ENCODE assay signal across 1 cellular context in the genomic region with DNA sequence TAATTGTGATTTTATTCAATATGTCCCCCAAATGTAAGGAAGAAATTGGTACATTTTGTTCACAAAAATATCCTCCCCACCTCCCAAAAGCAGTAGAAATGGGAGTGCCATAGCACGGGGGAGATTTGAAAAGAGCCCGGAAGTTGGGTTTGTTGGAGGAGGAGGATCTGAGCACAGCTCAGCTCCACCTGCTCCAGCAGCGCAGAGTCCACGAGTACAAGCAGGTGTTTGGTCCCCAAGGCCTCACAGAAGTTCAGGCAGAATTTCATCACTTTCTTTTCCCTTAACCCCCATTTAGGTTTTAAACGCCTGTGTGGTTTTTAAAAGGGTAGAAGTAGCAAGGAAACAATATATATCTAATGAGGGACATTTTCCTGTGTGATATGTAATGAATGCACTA.
A peak's percentile ranks its signal among the peaks of the same experiment; 100 is the strongest.
TF ChIP-seq lines count a peak whose summit lies in the region.

No MANE protein-coding gene starts in this region.

TF ChIP-seq in HepG2, 621 proteins besides CTCF, POLR2A, EP300 and RAD21 (continued from another document and continues in another):
- TF ChIP-seq, protein P1, sequence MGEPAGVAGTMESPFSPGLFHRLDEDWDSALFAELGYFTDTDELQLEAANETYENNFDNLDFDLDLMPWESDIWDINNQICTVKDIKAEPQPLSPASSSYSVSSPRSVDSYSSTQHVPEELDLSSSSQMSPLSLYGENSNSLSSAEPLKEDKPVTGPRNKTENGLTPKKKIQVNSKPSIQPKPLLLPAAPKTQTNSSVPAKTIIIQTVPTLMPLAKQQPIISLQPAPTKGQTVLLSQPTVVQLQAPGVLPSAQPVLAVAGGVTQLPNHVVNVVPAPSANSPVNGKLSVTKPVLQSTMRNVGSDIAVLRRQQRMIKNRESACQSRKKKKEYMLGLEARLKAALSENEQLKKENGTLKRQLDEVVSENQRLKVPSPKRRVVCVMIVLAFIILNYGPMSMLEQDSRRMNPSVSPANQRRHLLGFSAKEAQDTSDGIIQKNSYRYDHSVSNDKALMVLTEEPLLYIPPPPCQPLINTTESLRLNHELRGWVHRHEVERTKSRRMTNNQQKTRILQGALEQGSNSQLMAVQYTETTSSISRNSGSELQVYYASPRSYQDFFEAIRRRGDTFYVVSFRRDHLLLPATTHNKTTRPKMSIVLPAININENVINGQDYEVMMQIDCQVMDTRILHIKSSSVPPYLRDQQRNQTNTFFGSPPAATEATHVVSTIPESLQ (CRISPR knock-in tag; conservative IDR thresholded peaks at IDR 0.05), result no peak
- no peak for TF ChIP-seq ZSCAN30 (CRISPR knock-in tag; IDR thresholded peaks at IDR 0.05)
- TF ChIP-seq, protein P2, sequence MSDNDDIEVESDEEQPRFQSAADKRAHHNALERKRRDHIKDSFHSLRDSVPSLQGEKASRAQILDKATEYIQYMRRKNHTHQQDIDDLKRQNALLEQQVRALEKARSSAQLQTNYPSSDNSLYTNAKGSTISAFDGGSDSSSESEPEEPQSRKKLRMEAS (IDR thresholded peaks at IDR 0.05), result 0 out of 2 replicates have a peak, but pooled peaks have one; percentile 29
- TF ChIP-seq ZFY (CRISPR knock-in tag; IDR thresholded peaks at IDR 0.05), result no peak
- TF ChIP-seq REPIN1 (CRISPR knock-in tag; IDR thresholded peaks at IDR 0.05; ENCODE audit: borderline replicate concordance, low read depth), result no peak
- TF ChIP-seq ASH2L (IDR thresholded peaks at IDR 0.05; ENCODE audit: insufficient read length, low read depth, low read length), result no peak
- no peak for TF ChIP-seq GABPA (IDR thresholded peaks at IDR 0.05; ENCODE audit: low read depth, low read length)
- TF ChIP-seq GABPA (CRISPR knock-in tag; IDR thresholded peaks at IDR 0.05; ENCODE audit: low read depth), result peak; percentile 30; the same call in 1 of the 2 replicates
- no peak for TF ChIP-seq MXD3 (CRISPR knock-in tag; IDR thresholded peaks at IDR 0.05)
- TF ChIP-seq CEBPB (IDR thresholded peaks at IDR 0.05; ENCODE audit: borderline replicate concordance, low read depth, low read length), result peak; percentile 4; the same call in 1 of the 2 replicates
- TF ChIP-seq ZFX (CRISPR knock-in tag; IDR thresholded peaks at IDR 0.05; ENCODE audit: low read depth), result 0 out of 2 replicates have a peak, but pooled peaks have one; percentile 20
- TF ChIP-seq ZNF292 (CRISPR knock-in tag; IDR thresholded peaks at IDR 0.05; ENCODE audit: borderline replicate concordance, low read depth), result no peak
- TF ChIP-seq JUN (CRISPR knock-in tag; IDR thresholded peaks at IDR 0.05), result no peak
- no peak for TF ChIP-seq U2AF2 (IDR thresholded peaks at IDR 0.05; ENCODE audit: low read depth, low read length)
- no peak for TF ChIP-seq RBFOX2 (IDR thresholded peaks at IDR 0.05; ENCODE audit: low read depth, low read length)
- TF ChIP-seq TMF1 (CRISPR knock-in tag; IDR thresholded peaks at IDR 0.05; ENCODE audit: low read depth), result no peak
- TF ChIP-seq, protein P3, sequence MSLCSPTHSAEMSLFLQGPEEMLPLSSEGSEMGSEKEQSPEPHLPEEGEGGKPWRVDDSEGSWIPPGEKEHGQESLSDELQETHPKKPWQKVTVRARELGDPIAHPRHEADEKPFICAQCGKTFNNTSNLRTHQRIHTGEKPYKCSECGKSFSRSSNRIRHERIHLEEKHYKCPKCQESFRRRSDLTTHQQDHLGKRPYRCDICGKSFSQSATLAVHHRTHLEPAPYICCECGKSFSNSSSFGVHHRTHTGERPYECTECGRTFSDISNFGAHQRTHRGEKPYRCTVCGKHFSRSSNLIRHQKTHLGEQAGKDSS (CRISPR knock-in tag; IDR thresholded peaks at IDR 0.05; ENCODE audit: borderline replicate concordance, low read depth), result no peak
- TF ChIP-seq ZBTB8A (CRISPR knock-in tag; IDR thresholded peaks at IDR 0.05; ENCODE audit: borderline replicate concordance, low read depth), result no peak
- 0 out of 2 replicates have a peak, but pooled peaks have one; percentile 22 for TF ChIP-seq ELF3 (CRISPR knock-in tag; IDR thresholded peaks at IDR 0.05)
- TF ChIP-seq ATRX (CRISPR knock-in tag; IDR thresholded peaks at IDR 0.05; ENCODE audit: borderline replicate concordance), result no peak
- TF ChIP-seq ZBTB40 (IDR thresholded peaks at IDR 0.05), result no peak
- no peak for TF ChIP-seq ZBTB40 (CRISPR knock-in tag; IDR thresholded peaks at IDR 0.05)
- no peak for TF ChIP-seq RAD51 (IDR thresholded peaks at IDR 0.05; ENCODE audit: borderline replicate concordance)
- TF ChIP-seq, protein P4, sequence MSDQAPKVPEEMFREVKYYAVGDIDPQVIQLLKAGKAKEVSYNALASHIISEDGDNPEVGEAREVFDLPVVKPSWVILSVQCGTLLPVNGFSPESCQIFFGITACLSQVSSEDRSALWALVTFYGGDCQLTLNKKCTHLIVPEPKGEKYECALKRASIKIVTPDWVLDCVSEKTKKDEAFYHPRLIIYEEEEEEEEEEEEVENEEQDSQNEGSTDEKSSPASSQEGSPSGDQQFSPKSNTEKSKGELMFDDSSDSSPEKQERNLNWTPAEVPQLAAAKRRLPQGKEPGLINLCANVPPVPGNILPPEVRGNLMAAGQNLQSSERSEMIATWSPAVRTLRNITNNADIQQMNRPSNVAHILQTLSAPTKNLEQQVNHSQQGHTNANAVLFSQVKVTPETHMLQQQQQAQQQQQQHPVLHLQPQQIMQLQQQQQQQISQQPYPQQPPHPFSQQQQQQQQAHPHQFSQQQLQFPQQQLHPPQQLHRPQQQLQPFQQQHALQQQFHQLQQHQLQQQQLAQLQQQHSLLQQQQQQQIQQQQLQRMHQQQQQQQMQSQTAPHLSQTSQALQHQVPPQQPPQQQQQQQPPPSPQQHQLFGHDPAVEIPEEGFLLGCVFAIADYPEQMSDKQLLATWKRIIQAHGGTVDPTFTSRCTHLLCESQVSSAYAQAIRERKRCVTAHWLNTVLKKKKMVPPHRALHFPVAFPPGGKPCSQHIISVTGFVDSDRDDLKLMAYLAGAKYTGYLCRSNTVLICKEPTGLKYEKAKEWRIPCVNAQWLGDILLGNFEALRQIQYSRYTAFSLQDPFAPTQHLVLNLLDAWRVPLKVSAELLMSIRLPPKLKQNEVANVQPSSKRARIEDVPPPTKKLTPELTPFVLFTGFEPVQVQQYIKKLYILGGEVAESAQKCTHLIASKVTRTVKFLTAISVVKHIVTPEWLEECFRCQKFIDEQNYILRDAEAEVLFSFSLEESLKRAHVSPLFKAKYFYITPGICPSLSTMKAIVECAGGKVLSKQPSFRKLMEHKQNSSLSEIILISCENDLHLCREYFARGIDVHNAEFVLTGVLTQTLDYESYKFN (CRISPR knock-in tag; conservative IDR thresholded peaks at IDR 0.05), result 0 out of 2 replicates have a peak, but pooled peaks have one; percentile 43
- TF ChIP-seq, protein P5, sequence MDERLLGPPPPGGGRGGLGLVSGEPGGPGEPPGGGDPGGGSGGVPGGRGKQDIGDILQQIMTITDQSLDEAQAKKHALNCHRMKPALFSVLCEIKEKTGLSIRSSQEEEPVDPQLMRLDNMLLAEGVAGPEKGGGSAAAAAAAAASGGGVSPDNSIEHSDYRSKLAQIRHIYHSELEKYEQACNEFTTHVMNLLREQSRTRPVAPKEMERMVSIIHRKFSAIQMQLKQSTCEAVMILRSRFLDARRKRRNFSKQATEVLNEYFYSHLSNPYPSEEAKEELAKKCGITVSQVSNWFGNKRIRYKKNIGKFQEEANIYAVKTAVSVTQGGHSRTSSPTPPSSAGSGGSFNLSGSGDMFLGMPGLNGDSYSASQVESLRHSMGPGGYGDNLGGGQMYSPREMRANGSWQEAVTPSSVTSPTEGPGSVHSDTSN (CRISPR knock-in tag; IDR thresholded peaks at IDR 0.05), result no peak
- no peak for TF ChIP-seq HMG20B (CRISPR knock-in tag; conservative IDR thresholded peaks at IDR 0.05)
- TF ChIP-seq ZNF496 (CRISPR knock-in tag; IDR thresholded peaks at IDR 0.05; ENCODE audit: insufficient replicate concordance), result no peak
- no peak for TF ChIP-seq SP2 (CRISPR knock-in tag; IDR thresholded peaks at IDR 0.05)
- TF ChIP-seq KLF16 (CRISPR knock-in tag; IDR thresholded peaks at IDR 0.05), result no peak
- no peak for TF ChIP-seq ZNF333 (CRISPR knock-in tag; IDR thresholded peaks at IDR 0.05; ENCODE audit: borderline replicate concordance)
- no peak for TF ChIP-seq TCF12 (IDR thresholded peaks at IDR 0.05)
- no peak for TF ChIP-seq TCF12 (CRISPR knock-in tag; IDR thresholded peaks at IDR 0.05)
- no peak for TF ChIP-seq AHDC1 (CRISPR knock-in tag; IDR thresholded peaks at IDR 0.05; ENCODE audit: borderline replicate concordance)
- no peak for TF ChIP-seq JUND (CRISPR knock-in tag; IDR thresholded peaks at IDR 0.05)
